In genomic region chr7:40948239-40948638, GRCh38 we compare ENCODE assay signal across 30 cellular contexts.
"Had no signal": no experiment of that assay in that cellular context is flagged by ENCODE, and none has a peak within 500 bp of the region (broad histone marks: within the 10 kb centered on the region; RNA-seq: fewer than 3 reads in every experiment).

No MANE protein-coding gene starts in this region.

- H2AFZ ChIP-seq: hepatocyte, neural progenitor cell, parathyroid adenoma had no signal

- H3K36me3 ChIP-seq: left lung, lower lobe of right lung, neural progenitor cell, neutrophil, right atrium auricular region, stomach, thyroid gland, transverse colon, upper lobe of left lung had no signal

- H3K9me3 ChIP-seq: neutrophil, testis, thyroid gland had no signal

- H3K27ac ChIP-seq: hepatocyte, left lung, lower lobe of right lung, neural progenitor cell, neutrophil, parathyroid adenoma, psoas muscle, right atrium auricular region, skin epidermis, stomach, testis, thyroid gland, transverse colon, upper lobe of left lung had no signal

- DNase-seq: islet precursor cell; kidney glomerular epithelial cell; left colon; left lung; lower lobe of right lung; mammary epithelial cell; mesendoderm; naive B cell; natural killer cell; nephron progenitor cell; occipital lobe; psoas muscle; stimulated activated CD4-positive, alpha-beta T cell treated with anti-CD3 and anti-CD28 coated beads, Interleukin-12 subunit alpha, Interleukin-12 subunit beta, amount 100 ng/mL, for 4 hours; stimulated activated CD4-positive, alpha-beta T cell treated with anti-CD3 and anti-CD28 coated beads, Interleukin-15, amount 100 ng/mL, for 24 hours; stimulated activated CD4-positive, alpha-beta T cell treated with anti-CD3 and anti-CD28 coated beads, Interleukin-2, amount 100 ng/mL, for 24 hours; stimulated activated CD4-positive, alpha-beta T cell treated with anti-CD3 and anti-CD28 coated beads, Interleukin-4, amount 100 ng/mL, for 1 hour; stimulated activated naive B cell treated with anti-CD40 and anti-IgM and Interleukin-4, amounts not matched to agents 10 μg/mL and 1 μg/mL and 100 μg/mL, for 72 hours; stimulated activated naive CD8-positive, alpha-beta T cell treated with anti-CD3 and anti-CD28 coated beads, Interleukin-15, Interleukin-2, amounts not matched to agents 100 U/mL and 50 U/mL, for 24 hours; stomach; testis; thyroid gland; transverse colon; upper lobe of left lung had no signal

- H3K79me2 ChIP-seq: hepatocyte, parathyroid adenoma had no signal

- H3K4me3 ChIP-seq: hepatocyte, left lung, lower lobe of right lung, neural progenitor cell, psoas muscle, right atrium auricular region, skin epidermis, stomach, testis, thyroid gland, transverse colon, upper lobe of left lung had no signal

- ATAC-seq: left colon; left lung; lower lobe of right lung; natural killer cell; psoas muscle; sciatic nerve; stimulated activated naive B cell treated with anti-CD40 and anti-IgM and Interleukin-4, amounts not matched to agents 10 μg/mL and 1 μg/mL and 100 μg/mL, for 72 hours; stimulated activated naive CD8-positive, alpha-beta T cell treated with anti-CD3 and anti-CD28 coated beads, Interleukin-15, Interleukin-2, amounts not matched to agents 100 U/mL and 50 U/mL, for 24 hours had no signal

- H3K27me3 ChIP-seq: hepatocyte, left lung, neural progenitor cell, neutrophil, right atrium auricular region, stomach, testis, thyroid gland, transverse colon, upper lobe of left lung had no signal

- H3K4me1 ChIP-seq: left lung, lower lobe of right lung, neural progenitor cell, parathyroid adenoma, psoas muscle, right atrium auricular region, stomach, testis, thyroid gland, transverse colon, upper lobe of left lung had no signal

- H3K4me2 ChIP-seq: hepatocyte, neural progenitor cell had no signal

- H3K9ac ChIP-seq: neural progenitor cell, parathyroid adenoma had no signal
